Comparison of ENCODE assay signal across 16 cellular contexts in the genomic region with DNA sequence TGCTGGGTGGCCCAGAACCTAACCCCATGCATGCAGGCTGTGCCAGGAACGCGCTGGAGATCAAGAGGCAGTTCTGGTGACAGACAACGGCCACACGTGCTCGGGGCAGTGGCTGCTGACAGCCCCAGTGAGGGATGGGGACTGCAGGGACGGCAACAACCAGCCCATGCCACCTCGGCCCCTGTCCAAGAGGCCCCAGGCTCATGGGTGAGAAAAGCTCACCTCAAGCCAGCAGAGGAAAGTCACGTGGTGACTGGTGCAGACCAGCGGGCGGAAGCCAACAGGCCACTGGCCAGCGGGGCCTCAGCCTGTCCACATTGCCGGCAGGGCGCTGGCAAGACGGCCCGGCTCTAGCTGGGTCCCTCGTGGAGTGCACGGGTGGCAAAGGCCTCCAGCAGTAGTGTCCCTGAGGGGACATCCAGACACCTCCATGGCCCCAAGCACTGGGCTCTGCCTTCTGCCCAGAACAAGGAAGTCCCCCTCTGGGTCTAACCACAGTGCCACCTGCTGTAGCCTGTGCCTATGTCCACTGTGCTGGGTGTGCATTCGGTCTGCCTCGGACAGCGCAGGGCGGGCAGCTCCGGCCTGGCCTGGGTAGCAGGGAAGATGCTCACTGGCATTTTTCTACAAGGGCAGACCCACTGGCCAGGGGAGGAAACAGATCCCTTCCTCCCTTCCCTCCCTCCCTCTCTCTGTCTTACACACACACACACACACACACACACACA.
DNase-seq lines count a peak whose midpoint lies in the region; ATAC-seq and TF ChIP-seq lines count a peak whose summit lies in the region.
"Had no signal": no experiment of that assay in that cellular context is flagged by ENCODE, and none has a peak within 500 bp of the region (broad histone marks: within the 10 kb centered on the region; RNA-seq: fewer than 3 reads in every experiment).

No MANE protein-coding gene starts in this region.

- H3K9ac ChIP-seq in NT2/D1 (ENCODE audit: insufficient read length, low read depth): peak overlapping the region; percentile 54

- H3K36me3 ChIP-seq in NT2/D1 (ENCODE audit: insufficient read depth, insufficient read length, low read length): peaks cover 63% of the 10 kb centered on the region
- H3K36me3 ChIP-seq in esophagus muscularis mucosa: peaks cover 20 to 68% (median 39%) of the 10 kb centered on the region in 4 donors
- peaks cover 0 to 53% of the 10 kb centered on the region in 2 donors for H3K36me3 ChIP-seq in lung (ENCODE audit: control insufficient read depth in 2 of 2, insufficient read depth in 2 of 2, low read length in 2 of 2)
- H3K36me3 ChIP-seq in testis (ENCODE audit: low read depth, missing control alignments): no peaks in the 10 kb centered on the region

- H3K36me3 Mint-ChIP-seq in immature natural killer cell: peaks cover 10 to 27% (median 18%) of the 10 kb centered on the region in 3 donors

- no peaks in the 10 kb centered on the region for H3K9me3 Mint-ChIP-seq in immature natural killer cell
- H3K9me3 Mint-ChIP-seq: activated naive CD8-positive, alpha-beta T cell treated with anti-CD3 and anti-CD28 coated beads, Interleukin-2, amount 50 U/mL, for 24 hours had no signal

- TF ChIP-seq EP300 in esophagus muscularis mucosa (IDR thresholded peaks at IDR 0.05): no peak

- no peaks in the 10 kb centered on the region for H3K27me3 ChIP-seq in NT2/D1 (ENCODE audit: insufficient read depth, insufficient read length)
- H3K27me3 ChIP-seq in esophagus muscularis mucosa: no peaks in the 10 kb centered on the region
- no peaks in the 10 kb centered on the region for H3K27me3 ChIP-seq in lung (ENCODE audit: control insufficient read depth, insufficient read depth)
- no peaks in the 10 kb centered on the region for H3K27me3 ChIP-seq in testis
- H3K27me3 ChIP-seq: SJCRH30 had no signal

- peaks cover 4 to 11% (median 6%) of the 10 kb centered on the region in 3 donors for H3K27me3 Mint-ChIP-seq in immature natural killer cell (ENCODE audit: low read depth in 3 of 3)
- H3K27me3 Mint-ChIP-seq: activated naive CD8-positive, alpha-beta T cell treated with anti-CD3 and anti-CD28 coated beads, Interleukin-2, amount 50 U/mL, for 24 hours had no signal

- peaks cover 33 to 52% of the 10 kb centered on the region in 2 donors for H3K4me1 Mint-ChIP-seq in immature natural killer cell

- TF ChIP-seq POLR2A in esophagus muscularis mucosa (IDR thresholded peaks at IDR 0.05; ENCODE audit: low read depth) (no peak), testis (IDR thresholded peaks at IDR 0.05) (no peak)

- ATAC-seq in lung (ENCODE audit: insufficient read depth, low FRiP score) (peak; percentile 12), HG03520 (IDR thresholded peaks at IDR 0.05; ENCODE audit: unreplicated experiment) (no peak), HG03469 (IDR thresholded peaks at IDR 0.05; ENCODE audit: unreplicated experiment) (no peak), GM18517 (IDR thresholded peaks at IDR 0.05; ENCODE audit: unreplicated experiment) (no peak)
- ATAC-seq: activated naive CD8-positive, alpha-beta T cell treated with anti-CD3 and anti-CD28 coated beads, Interleukin-2, amount 50 U/mL, for 24 hours had no signal

- DNase-seq in NT2/D1 (ENCODE audit: low read depth, low spot score) (no peak), esophagus muscularis mucosa (ENCODE audit: extremely low spot score) (no peak), lung (ENCODE audit: low spot score) (no peak), testis (peak; percentile 41), immature natural killer cell (no peak)
- DNase-seq: activated CD8-positive, alpha-beta memory T cell treated with anti-CD3 and anti-CD28 coated beads, Interleukin-2, amount 50 U/mL, for 48 hours; activated naive CD8-positive, alpha-beta T cell treated with anti-CD3 and anti-CD28 coated beads, Interleukin-2, amount 50 U/mL, for 24 hours; effector CD4-positive, alpha-beta T cell; KG1; midbrain; NCI-H187; NCI-H774; SJCRH30 had no signal

- peak overlapping the region in 1 of 6 donors; percentile 22 for H3K27ac Mint-ChIP-seq in immature natural killer cell
- H3K27ac Mint-ChIP-seq: activated naive CD8-positive, alpha-beta T cell treated with anti-CD3 and anti-CD28 coated beads, Interleukin-2, amount 50 U/mL, for 24 hours had no signal

- TF ChIP-seq CTCF in esophagus muscularis mucosa (IDR thresholded peaks at IDR 0.05) (no peak), lung (IDR thresholded peaks at IDR 0.05; ENCODE audit: control extremely low read depth, extremely low read depth) (no peak), testis (IDR thresholded peaks at IDR 0.05) (no peak)

- H3K4me3 ChIP-seq in NT2/D1 (ENCODE audit: insufficient read length, low read depth) (no peak overlapping the region), esophagus muscularis mucosa (no peak overlapping the region), lung (no peak overlapping the region), testis (no peak overlapping the region)
- H3K4me3 ChIP-seq: SJCRH30 had no signal

- H3K27ac ChIP-seq in esophagus muscularis mucosa (replicated peaks in 1 of 4): peak overlapping the region; percentile 49 to 71 (median 61)
- H3K27ac ChIP-seq in lung (ENCODE audit: low read depth in 1 of 2, low read length in 1 of 2): peak overlapping the region in 1 of 2 donors; percentile 15
- peak overlapping the region in 1 of 2 donors; percentile 24 for H3K27ac ChIP-seq in testis
- H3K27ac ChIP-seq: SJCRH30 had no signal

- H3K4me1 ChIP-seq in NT2/D1 (ENCODE audit: insufficient read depth, insufficient read length) (peaks cover 42% of the 10 kb centered on the region), esophagus muscularis mucosa (peaks cover 28 to 70% (median 53%) of the 10 kb centered on the region in 4 donors), lung (ENCODE audit: control insufficient read depth in 2 of 2, insufficient read depth in 2 of 2, low read length in 2 of 2) (peaks cover 0 to 9% of the 10 kb centered on the region in 2 donors), testis (peaks cover 18% of the 10 kb centered on the region)

- intact Hi-C loops in esophagus muscularis mucosa (cut with DNase I): no loop called here
- intact Hi-C loops in testis (cut with DNase I; ENCODE audit: low total_unique reads): no loop called here

- H3K4me3 Mint-ChIP-seq in immature natural killer cell: no peak overlapping the region
- H3K4me3 Mint-ChIP-seq: activated naive CD8-positive, alpha-beta T cell treated with anti-CD3 and anti-CD28 coated beads, Interleukin-2, amount 50 U/mL, for 24 hours had no signal

- WGBS in esophagus muscularis mucosa: 70% methylated on average over 19 of the region's 22 CpGs
- 74 to 76% methylated on average over 22 of the region's 22 CpGs for WGBS in lung, 2 donors
- WGBS in testis, 2 donors: 70 to 86% methylated on average over 5 to 17 of the region's 22 CpGs

- H3K9me3 ChIP-seq in NT2/D1 (ENCODE audit: insufficient read depth, low read length) (no peaks in the 10 kb centered on the region), esophagus muscularis mucosa (no peaks in the 10 kb centered on the region), lung (ENCODE audit: control insufficient read depth in 2 of 2, insufficient read depth in 1 of 2, low read length in 1 of 2) (peaks cover 0 to 3% of the 10 kb centered on the region in 2 donors), testis (no peaks in the 10 kb centered on the region)
- H3K9me3 ChIP-seq: SJCRH30 had no signal
